In genomic region chr22:44438056-44438455, GRCh38 we compare ENCODE assay signal across 3 cellular contexts.
TF ChIP-seq lines count a peak whose summit lies in the region.

No MANE protein-coding gene starts in this region.

TF ChIP-seq in SK-N-SH, 30 proteins besides CTCF, POLR2A, EP300 and RAD21:
- TF ChIP-seq GATA2 (CRISPR knock-in tag; IDR thresholded peaks at IDR 0.05) (no peak), YY1 (IDR thresholded peaks at IDR 0.05; ENCODE audit: low read depth) (no peak), TAF1 (IDR thresholded peaks at IDR 0.05; ENCODE audit: borderline replicate concordance, low read depth, low read length) (no peak), USF1 (IDR thresholded peaks at IDR 0.05; ENCODE audit: borderline replicate concordance, low read depth) (no peak), SIN3A (IDR thresholded peaks at IDR 0.05; ENCODE audit: borderline replicate concordance, low read depth, low read length) (no peak)

TF ChIP-seq in SK-N-SH treated with all-trans-retinoic acid at 6 μM for 48 hours, 23 proteins besides CTCF, POLR2A, EP300 and RAD21:
- TF ChIP-seq TSHZ2 (CRISPR knock-in tag; IDR thresholded peaks at IDR 0.05) (no peak), SNAI2 (CRISPR knock-in tag; IDR thresholded peaks at IDR 0.05) (no peak), PPARA (CRISPR knock-in tag; IDR thresholded peaks at IDR 0.05; ENCODE audit: borderline replicate concordance) (no peak), ZC3H10 (CRISPR knock-in tag; IDR thresholded peaks at IDR 0.05) (no peak), CSRNP3 (CRISPR knock-in tag; IDR thresholded peaks at IDR 0.05) (no peak), RARB (CRISPR knock-in tag; IDR thresholded peaks at IDR 0.05) (no peak)

TF ChIP-seq in HepG2, 621 proteins besides CTCF, POLR2A, EP300 and RAD21:
- TF ChIP-seq HOXA7 (CRISPR knock-in tag; IDR thresholded peaks at IDR 0.05) (no peak), ZNF383 (CRISPR knock-in tag; IDR thresholded peaks at IDR 0.05; ENCODE audit: borderline replicate concordance) (no peak), FOXJ3 (CRISPR knock-in tag; IDR thresholded peaks at IDR 0.05; ENCODE audit: borderline replicate concordance) (no peak), THAP11 (CRISPR knock-in tag; IDR thresholded peaks at IDR 0.05) (no peak), ZNF407 (CRISPR knock-in tag; IDR thresholded peaks at IDR 0.05; ENCODE audit: not compliant biosample characterization) (no peak), ZBTB7A (CRISPR knock-in tag; IDR thresholded peaks at IDR 0.05) (no peak), POLR2G (IDR thresholded peaks at IDR 0.05; ENCODE audit: low read depth, low read length) (no peak), CBFB (CRISPR knock-in tag; IDR thresholded peaks at IDR 0.05) (no peak), KLF12 (CRISPR knock-in tag; IDR thresholded peaks at IDR 0.05; ENCODE audit: borderline replicate concordance) (no peak), YEATS2 (CRISPR knock-in tag; IDR thresholded peaks at IDR 0.05; ENCODE audit: borderline replicate concordance) (no peak), AFF4 (CRISPR knock-in tag; IDR thresholded peaks at IDR 0.05) (no peak), ZBTB10 (CRISPR knock-in tag; IDR thresholded peaks at IDR 0.05; ENCODE audit: borderline replicate concordance) (no peak), SPEN (CRISPR knock-in tag; IDR thresholded peaks at IDR 0.05; ENCODE audit: low read depth) (no peak), ZNF512B (CRISPR knock-in tag; IDR thresholded peaks at IDR 0.05; ENCODE audit: borderline replicate concordance) (no peak)
TF ChIP-seq in HepG2: peak in this region for 0.
